1 cellular context compared by ENCODE assay signal in the genomic region with DNA sequence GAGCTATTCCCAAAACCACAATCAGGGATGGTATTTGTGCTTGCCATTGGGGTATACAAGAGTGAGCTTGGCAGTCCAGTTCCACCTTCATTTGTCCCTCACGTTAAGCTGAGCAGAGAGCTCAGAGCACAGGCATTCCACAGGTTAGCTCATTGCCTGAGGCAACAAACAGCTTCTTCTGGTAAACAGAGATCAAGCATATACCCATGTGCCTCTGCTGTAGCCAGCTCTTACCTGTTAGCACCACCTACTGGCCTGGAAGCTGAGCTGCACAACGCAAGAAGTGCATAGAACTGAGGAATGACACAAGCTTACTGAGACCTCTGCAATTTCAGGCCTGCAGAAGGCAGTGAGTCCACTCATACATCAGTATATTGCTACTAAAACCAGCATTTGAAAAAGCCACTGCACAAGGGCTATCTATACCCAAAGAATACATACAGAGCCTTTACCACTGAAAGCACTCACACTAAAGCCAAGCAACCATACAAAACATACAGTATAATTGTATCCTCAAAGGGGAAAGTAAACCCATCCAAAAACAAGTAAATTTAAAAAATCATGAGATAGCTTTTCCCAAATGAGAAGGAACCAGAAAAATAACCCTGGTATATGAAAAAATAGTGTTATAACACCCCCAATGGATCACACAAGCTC.
A peak's percentile ranks its signal among the peaks of the same experiment; 100 is the strongest.
TF ChIP-seq lines count a peak whose summit lies in the region.

No MANE protein-coding gene starts in this region.

TF ChIP-seq in IMR-90, 13 proteins besides CTCF, POLR2A, EP300 and RAD21 (continued from another document):
- peak; percentile 45 for TF ChIP-seq SMC3 (IDR thresholded peaks at IDR 0.05; ENCODE audit: low read depth, low read length)
- TF ChIP-seq, protein P1, sequence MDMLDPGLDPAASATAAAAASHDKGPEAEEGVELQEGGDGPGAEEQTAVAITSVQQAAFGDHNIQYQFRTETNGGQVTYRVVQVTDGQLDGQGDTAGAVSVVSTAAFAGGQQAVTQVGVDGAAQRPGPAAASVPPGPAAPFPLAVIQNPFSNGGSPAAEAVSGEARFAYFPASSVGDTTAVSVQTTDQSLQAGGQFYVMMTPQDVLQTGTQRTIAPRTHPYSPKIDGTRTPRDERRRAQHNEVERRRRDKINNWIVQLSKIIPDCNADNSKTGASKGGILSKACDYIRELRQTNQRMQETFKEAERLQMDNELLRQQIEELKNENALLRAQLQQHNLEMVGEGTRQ (IDR thresholded peaks at IDR 0.05; ENCODE audit: low read depth, low read length) = no peak
